1 cellular context compared by ENCODE assay signal in the genomic region with DNA sequence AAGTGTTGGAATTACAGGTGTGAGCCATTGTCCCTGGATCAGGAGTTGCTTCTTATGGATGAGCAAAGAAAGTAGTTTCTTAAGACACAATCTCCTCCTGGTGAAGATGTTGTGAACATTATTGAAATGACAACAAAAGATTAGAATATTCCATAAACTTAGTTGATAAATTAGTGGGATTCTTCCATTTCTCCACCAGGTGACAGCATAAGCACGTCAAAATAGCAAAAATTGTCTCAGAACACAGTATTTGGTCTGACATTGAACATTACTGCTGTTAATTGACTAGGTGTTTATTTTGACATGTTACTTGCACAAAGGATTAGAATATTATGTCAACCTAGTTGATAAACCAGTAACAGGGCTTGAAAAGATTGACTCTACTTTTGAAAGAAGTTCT.
TF ChIP-seq lines count a peak whose summit lies in the region.

No MANE protein-coding gene starts in this region.

TF ChIP-seq in H1, 55 proteins besides CTCF, POLR2A, EP300 and RAD21 (continued from another document):
- no peak for TF ChIP-seq BRCA1 (IDR thresholded peaks at IDR 0.05; ENCODE audit: low read depth, low read length)
